Comparison of ENCODE assay signal across 8 cellular contexts in the genomic region with DNA sequence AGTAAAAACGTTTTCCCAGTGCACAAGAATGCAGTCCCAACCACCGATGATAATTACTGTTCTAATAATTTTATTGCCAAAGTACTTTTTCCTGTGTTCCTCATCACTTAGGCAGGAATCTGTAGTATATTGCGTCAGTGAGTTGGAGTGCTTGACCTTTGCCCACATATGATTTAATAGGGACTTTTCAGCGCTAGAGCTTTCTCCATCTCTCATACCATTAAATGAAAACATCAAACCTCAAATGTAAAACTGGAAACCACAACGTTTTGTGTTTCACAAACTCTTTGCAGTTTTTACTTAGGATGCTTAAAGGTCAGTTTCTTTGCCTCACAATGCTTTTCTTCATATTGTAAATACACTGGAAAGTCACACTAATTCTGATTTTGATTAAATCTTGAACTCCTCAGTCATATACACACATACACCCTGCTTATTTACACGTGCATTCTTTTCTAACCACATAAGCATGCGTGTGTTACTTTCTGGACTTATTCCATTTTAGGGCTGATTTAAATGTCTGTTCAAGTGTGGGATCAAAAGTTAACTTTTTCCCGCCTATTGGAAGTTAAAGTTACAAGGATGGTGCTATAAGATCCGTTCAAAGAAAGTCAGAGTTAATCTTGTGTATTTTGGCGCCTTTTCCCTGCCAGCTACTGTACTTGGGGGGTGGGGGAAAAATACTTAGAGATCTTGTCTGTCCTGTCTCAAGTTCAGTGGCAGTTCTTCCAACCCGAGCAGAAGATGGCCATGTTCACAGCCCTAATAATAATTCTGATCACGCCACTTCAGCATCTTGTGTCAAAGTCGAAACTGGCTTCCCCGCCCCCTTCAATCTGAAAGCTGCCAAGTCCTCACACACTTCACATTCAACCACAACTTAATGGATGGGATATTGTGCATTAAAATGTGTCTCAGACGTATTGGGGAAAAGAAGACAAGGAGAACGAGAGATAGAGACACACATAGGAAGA. TPM values are rescaled to one million over a fixed set of nuclear protein-coding genes. Genes with fewer than 3 reads are reported as not detected.
DNase-seq lines count a peak whose midpoint lies in the region; ATAC-seq and TF ChIP-seq lines count a peak whose summit lies in the region.

No MANE protein-coding gene starts in this region.

- no peaks in the 10 kb centered on the region for H4K20me1 ChIP-seq in OCI-LY7 (ENCODE audit: insufficient read depth, low read length)

- H3K27me3 ChIP-seq in endocrine pancreas (ENCODE audit: control insufficient read depth, insufficient read depth, low read length), result no peaks in the 10 kb centered on the region

- no peaks in the 10 kb centered on the region for H3K9me2 ChIP-seq in OCI-LY7 (ENCODE audit: insufficient read depth, low read length)

- no TSS peak for BruUV-seq in OCI-LY7 (replicated peaks; lab: Mats Ljungman, UMichigan)

- no peak for DNase-seq in activated naive CD4-positive, alpha-beta T cell treated with anti-CD3 and anti-CD28 coated beads for 36 hours
- DNase-seq in activated naive CD4-positive, alpha-beta T cell treated with anti-CD3 and anti-CD28 coated beads, Interleukin-2, amount 50 U/mL, for 72 hours (ENCODE audit: low spot score in 2 of 2), result no peak
- DNase-seq in OCI-LY7 (ENCODE audit: low spot score), result peak; percentile 65
- no peak for DNase-seq in naive thymus-derived CD8-positive, alpha-beta T cell
- DNase-seq in stimulated activated CD4-positive, alpha-beta T cell treated with anti-CD3 and anti-CD28 coated beads, Interleukin-1b, Interleukin-23, amount 100 ng/mL, for 48 hours, result no peak
- no peak for DNase-seq in NCI-H128 (lab: John Stamatoyannopoulos, UW; ENCODE audit: unreplicated experiment)

- H3K4me1 ChIP-seq in OCI-LY7 (ENCODE audit: insufficient read depth, low read length, poor library complexity, severe bottlenecking) (peaks cover 57% of the 10 kb centered on the region), endocrine pancreas (ENCODE audit: control insufficient read depth, insufficient read depth, low read length) (no peaks in the 10 kb centered on the region)

- H3K4me1 Mint-ChIP-seq in activated naive CD4-positive, alpha-beta T cell treated with anti-CD3 and anti-CD28 coated beads for 36 hours (ENCODE audit: low read depth), result peaks cover 12% of the 10 kb centered on the region
- peaks cover 9 to 23% (median 19%) of the 10 kb centered on the region in 4 donors for H3K4me1 Mint-ChIP-seq in naive thymus-derived CD8-positive, alpha-beta T cell

- POLR2A ChIA-PET in OCI-LY7 (lab: Charles Lee), result interaction anchor here (0.6 to 1.8 kb wide), 7 partner anchors 9 to 1013 kb away, joined by 3 to 6 read pairs (median 4); no protein-coding TSS in a partner anchor
- POLR2A ChIA-PET in naive thymus-derived CD8-positive, alpha-beta T cell (lab: Charles Lee), result no interaction called here

- TF ChIP-seq CTCF in OCI-LY7 (conservative IDR thresholded peaks at IDR 0.05; ENCODE audit: low read length), result no peak; the same call in 1 of the 2 replicates

- intact Hi-C loops in activated naive CD4-positive, alpha-beta T cell treated with anti-CD3 and anti-CD28 coated beads for 36 hours (cut with micrococcal nuclease), result loop anchor here (5.0 to 10.0 kb wide), 2 partner anchors 974 to 1102 kb away; partner anchors contain the start of gene SNAPC3
- intact Hi-C loops in OCI-LY7 (cut with micrococcal nuclease; ENCODE audit: unreplicated experiment), result loop anchor here (5.0 kb wide), 4 partner anchors 253 to 1232 kb away; partner anchors contain the start of genes CCDC171, SNAPC3 and ZDHHC21

- H3K36me3 ChIP-seq in OCI-LY7 (ENCODE audit: insufficient read depth, low read length) (no peaks in the 10 kb centered on the region), endocrine pancreas (ENCODE audit: control insufficient read depth, insufficient read depth, low read length) (no peaks in the 10 kb centered on the region)

- H3K27me3 Mint-ChIP-seq in activated naive CD4-positive, alpha-beta T cell treated with anti-CD3 and anti-CD28 coated beads for 36 hours (ENCODE audit: low read depth), result peaks cover 49% of the 10 kb centered on the region
- H3K27me3 Mint-ChIP-seq in naive thymus-derived CD8-positive, alpha-beta T cell, result peaks cover 37 to 52% (median 41%) of the 10 kb centered on the region in 5 donors

- H3K9ac ChIP-seq in endocrine pancreas (ENCODE audit: control insufficient read depth, insufficient read depth, low read length), result no peak overlapping the region

- CTCF ChIA-PET in activated naive CD4-positive, alpha-beta T cell treated with anti-CD3 and anti-CD28 coated beads for 36 hours (lab: Charles Lee), result no interaction called here
- CTCF ChIA-PET in OCI-LY7 (lab: Charles Lee; ENCODE audit: unreplicated experiment), result interaction anchor here (0.6 kb wide), 1 partner anchor 168 kb away, joined by 3 read pairs; no protein-coding TSS in a partner anchor

- H3K4me2 ChIP-seq in OCI-LY7 (ENCODE audit: low read length), result peak overlapping the region; percentile 86

- H3K27ac Mint-ChIP-seq in activated naive CD4-positive, alpha-beta T cell treated with anti-CD3 and anti-CD28 coated beads for 36 hours, result no peak overlapping the region
- H3K27ac Mint-ChIP-seq in activated naive CD4-positive, alpha-beta T cell treated with anti-CD3 and anti-CD28 coated beads, Interleukin-2, amount 50 U/mL, for 72 hours, result no peak overlapping the region
- no peak overlapping the region for H3K27ac Mint-ChIP-seq in naive thymus-derived CD8-positive, alpha-beta T cell

- no peaks in the 10 kb centered on the region for H3K9me3 Mint-ChIP-seq in activated naive CD4-positive, alpha-beta T cell treated with anti-CD3 and anti-CD28 coated beads for 36 hours
- H3K9me3 Mint-ChIP-seq in activated naive CD4-positive, alpha-beta T cell treated with anti-CD3 and anti-CD28 coated beads, Interleukin-2, amount 50 U/mL, for 72 hours, result no peaks in the 10 kb centered on the region
- H3K9me3 Mint-ChIP-seq in naive thymus-derived CD8-positive, alpha-beta T cell, result peaks cover 0 to 7% (median 0%) of the 10 kb centered on the region in 9 donors

- H3K36me3 Mint-ChIP-seq in activated naive CD4-positive, alpha-beta T cell treated with anti-CD3 and anti-CD28 coated beads for 36 hours (ENCODE audit: low read depth), result no peaks in the 10 kb centered on the region
- H3K36me3 Mint-ChIP-seq in activated naive CD4-positive, alpha-beta T cell treated with anti-CD3 and anti-CD28 coated beads, Interleukin-2, amount 50 U/mL, for 72 hours, result peaks cover 5 to 29% of the 10 kb centered on the region in 2 donors
- H3K36me3 Mint-ChIP-seq in naive thymus-derived CD8-positive, alpha-beta T cell, result peaks cover 0 to 4% (median 0%) of the 10 kb centered on the region in 3 donors

- peaks cover 32% of the 10 kb centered on the region; the same call in 1 of the 2 replicates for H3K79me2 ChIP-seq in OCI-LY7 (ENCODE audit: insufficient read depth, low read depth, low read length)

- ATAC-seq in activated naive CD4-positive, alpha-beta T cell treated with anti-CD3 and anti-CD28 coated beads, Interleukin-2, amount 50 U/mL, for 72 hours, result no peak
- ATAC-seq in naive thymus-derived CD8-positive, alpha-beta T cell, result no peak
- no peak for ATAC-seq in GM18909 (IDR thresholded peaks at IDR 0.05; ENCODE audit: poor library complexity, unreplicated experiment)

- H2AFZ ChIP-seq in OCI-LY7 (ENCODE audit: low read length), result peak overlapping the region; percentile 56; the same call in 1 of the 2 replicates

- peak overlapping the region; percentile 38 for H3K4me3 Mint-ChIP-seq in activated naive CD4-positive, alpha-beta T cell treated with anti-CD3 and anti-CD28 coated beads for 36 hours
- peak overlapping the region; percentile 8 to 89 (median 68) for H3K4me3 Mint-ChIP-seq in naive thymus-derived CD8-positive, alpha-beta T cell

- H3K27ac ChIP-seq in OCI-LY7 (ENCODE audit: low read depth, low read length, poor library complexity, severe bottlenecking), result peak overlapping the region; percentile 86

- H3K9me3 ChIP-seq in OCI-LY7 (ENCODE audit: low read length), result no peaks in the 10 kb centered on the region
- no peaks in the 10 kb centered on the region for H3K9me3 ChIP-seq in endocrine pancreas (ENCODE audit: control insufficient read depth, low read length)

- H3K4me3 ChIP-seq in OCI-LY7 (ENCODE audit: low read depth, low read length, poor library complexity, severe bottlenecking) (peak overlapping the region; percentile 83), endocrine pancreas (ENCODE audit: control insufficient read depth, insufficient read depth, low read length) (peak overlapping the region; percentile 43)

RNA-seq across cellular contexts. Expression of gene NFIB, which starts 6.6 kb away (rescaled TPM):
- total RNA-seq in activated naive CD4-positive, alpha-beta T cell treated with anti-CD3 and anti-CD28 coated beads for 36 hours, result not detected
- total RNA-seq in activated naive CD4-positive, alpha-beta T cell treated with anti-CD3 and anti-CD28 coated beads, Interleukin-2, amount 50 U/mL, for 72 hours, result not detected
- 10.7 and 13.7 TPM in 2 replicates for total RNA-seq in OCI-LY7 (2014; rRNA removed; shearing (Covaris generic))
- 24.5 and 25.1 TPM in 2 replicates for total RNA-seq in OCI-LY7 (2022)
- total RNA-seq in naive thymus-derived CD8-positive, alpha-beta T cell, result not detected
- polyA plus RNA-seq in naive thymus-derived CD8-positive, alpha-beta T cell, result under 1 TPM in 1 of 3 donors, not detected in 2; 0.22 TPM

Comparison
In these comparisons a context has a peak if more than half of its experiments do, and no peak if none do; other contexts are left out.
1. RNA of gene NFIB, which starts 6.6 kb away (total RNA-seq): 10.7 to 25.1 TPM in OCI-LY7; not detected in activated naive CD4-positive, alpha-beta T cell treated with anti-CD3 and anti-CD28 coated beads, Interleukin-2, amount 50 U/mL, for 72 hours, not detected in activated naive CD4-positive, alpha-beta T cell treated with anti-CD3 and anti-CD28 coated beads for 36 hours and not detected in naive thymus-derived CD8-positive, alpha-beta T cell; every median in the first group is over 4 times any median in the second.